19 cellular contexts compared by ENCODE assay signal in the genomic region with DNA sequence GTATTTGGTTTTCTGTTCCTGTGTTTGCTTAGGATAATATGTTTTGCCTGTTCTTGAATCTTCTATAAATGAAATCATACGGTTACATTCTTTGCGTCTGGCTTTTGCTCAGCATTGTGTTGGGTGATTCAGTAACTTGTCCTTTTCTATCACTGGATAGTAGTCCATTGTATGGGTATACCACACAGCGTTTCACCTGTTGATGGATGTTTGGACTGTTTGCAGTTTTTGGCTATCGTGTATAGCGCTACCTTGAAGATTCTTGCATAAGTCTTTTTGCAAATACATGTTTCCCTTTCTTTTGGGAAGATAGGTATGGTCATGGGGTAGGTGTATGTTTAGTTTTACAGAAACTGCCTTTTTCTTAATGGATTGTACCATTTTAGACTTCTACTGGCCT. TPM values are rescaled to one million over a fixed set of nuclear protein-coding genes. Genes with fewer than 3 reads are reported as not detected.
A peak's percentile ranks its signal among the peaks of the same experiment; 100 is the strongest.
DNase-seq lines count a peak whose midpoint lies in the region; ATAC-seq and TF ChIP-seq lines count a peak whose summit lies in the region.
"Had no signal": no experiment of that assay in that cellular context is flagged by ENCODE, and none has a peak within 500 bp of the region (broad histone marks: within the 10 kb centered on the region; RNA-seq: fewer than 3 reads in every experiment).

No MANE protein-coding gene starts in this region.

- H2AFZ ChIP-seq in DND-41 (ENCODE audit: low read depth, low read length) = no peak overlapping the region
- no peak overlapping the region for H2AFZ ChIP-seq in Loucy (ENCODE audit: low read length)

- peaks cover 92% of the 10 kb centered on the region for H3K79me2 ChIP-seq in DND-41 (ENCODE audit: insufficient read depth, low read length)
- peaks cover 74% of the 10 kb centered on the region for H3K79me2 ChIP-seq in Loucy (ENCODE audit: insufficient read depth, low read length)

- H3K4me3 ChIP-seq in DND-41 (ENCODE audit: low read depth in 1 of 2, low read length in 2 of 2) (no peak overlapping the region), Loucy (ENCODE audit: low read length, poor library complexity, severe bottlenecking) (no peak overlapping the region), H7 (ENCODE audit: insufficient read depth, low read depth, low read length) (no peak overlapping the region)
- H3K4me3 ChIP-seq: BLaER1, GM12878, HAP-1 had no signal

- DNase-seq in activated naive CD8-positive, alpha-beta T cell treated with anti-CD3 and anti-CD28 coated beads, Interleukin-2, amount 10 ng/mL, durations not matched to agents 7 days and 5 days = no peak
- no peak for DNase-seq in activated naive CD8-positive, alpha-beta T cell treated with anti-CD3 and anti-CD28 coated beads for 36 hours
- DNase-seq in DND-41 = no peak
- no peak for DNase-seq in memory B cell (ENCODE audit: low spot score in 2 of 2)
- no peak for DNase-seq in H7
- DNase-seq in NCI-H187 (lab: John Stamatoyannopoulos, UW) = no peak
- DNase-seq: CD8-positive, alpha-beta memory T cell; DMS53; GOT3; HFFc6 had no signal

- H3K9me3 Mint-ChIP-seq in activated naive CD8-positive, alpha-beta T cell treated with anti-CD3 and anti-CD28 coated beads, Interleukin-2, amount 10 ng/mL, durations not matched to agents 7 days and 5 days = peaks cover 2% of the 10 kb centered on the region
- peaks cover 3% of the 10 kb centered on the region for H3K9me3 Mint-ChIP-seq in activated naive CD8-positive, alpha-beta T cell treated with anti-CD3 and anti-CD28 coated beads for 36 hours
- no peaks in the 10 kb centered on the region for H3K9me3 Mint-ChIP-seq in memory B cell
- H3K9me3 Mint-ChIP-seq: HFFc6 had no signal

- H3K4me1 Mint-ChIP-seq in activated naive CD8-positive, alpha-beta T cell treated with anti-CD3 and anti-CD28 coated beads, Interleukin-2, amount 10 ng/mL, durations not matched to agents 7 days and 5 days = peaks cover 10% of the 10 kb centered on the region
- H3K4me1 Mint-ChIP-seq in activated naive CD8-positive, alpha-beta T cell treated with anti-CD3 and anti-CD28 coated beads for 36 hours = peaks cover 4% of the 10 kb centered on the region
- peaks cover 21% of the 10 kb centered on the region for H3K4me1 Mint-ChIP-seq in memory B cell
- H3K4me1 Mint-ChIP-seq: CD8-positive, alpha-beta memory T cell had no signal

- H3K27me3 Mint-ChIP-seq in activated naive CD8-positive, alpha-beta T cell treated with anti-CD3 and anti-CD28 coated beads, Interleukin-2, amount 10 ng/mL, durations not matched to agents 7 days and 5 days = no peaks in the 10 kb centered on the region
- H3K27me3 Mint-ChIP-seq in activated naive CD8-positive, alpha-beta T cell treated with anti-CD3 and anti-CD28 coated beads for 36 hours = peaks cover 5% of the 10 kb centered on the region
- no peaks in the 10 kb centered on the region for H3K27me3 Mint-ChIP-seq in memory B cell

- H3K27me3 ChIP-seq in DND-41 (ENCODE audit: insufficient read depth, low read length, poor library complexity) = no peaks in the 10 kb centered on the region
- H3K27me3 ChIP-seq in Loucy (ENCODE audit: insufficient read depth, low read length, poor library complexity, severe bottlenecking) = no peaks in the 10 kb centered on the region
- no peaks in the 10 kb centered on the region for H3K27me3 ChIP-seq in H7 (ENCODE audit: control insufficient read depth, insufficient read depth, low read length)
- H3K27me3 ChIP-seq: BLaER1 had no signal

- no peaks in the 10 kb centered on the region for H3F3A ChIP-seq in Loucy (ENCODE audit: low read depth)

- H3K36me3 Mint-ChIP-seq in activated naive CD8-positive, alpha-beta T cell treated with anti-CD3 and anti-CD28 coated beads, Interleukin-2, amount 10 ng/mL, durations not matched to agents 7 days and 5 days = peaks cover 28% of the 10 kb centered on the region
- H3K36me3 Mint-ChIP-seq in activated naive CD8-positive, alpha-beta T cell treated with anti-CD3 and anti-CD28 coated beads for 36 hours = peaks cover 56% of the 10 kb centered on the region
- H3K36me3 Mint-ChIP-seq in memory B cell = peaks cover 12% of the 10 kb centered on the region

- H3K9ac ChIP-seq in DND-41 (ENCODE audit: low read depth, low read length) = no peak overlapping the region
- H3K9ac ChIP-seq in Loucy (ENCODE audit: low read depth, low read length, poor library complexity, severe bottlenecking) = no peak overlapping the region
- H3K9ac ChIP-seq: BLaER1 had no signal

- H3K9me2 ChIP-seq in Loucy (replicated peaks; ENCODE audit: low read depth, low read length) = no peaks in the 10 kb centered on the region

- H3K4me2 ChIP-seq in DND-41 (ENCODE audit: insufficient read depth, low read length) = peak overlapping the region; percentile 28; the same call in 1 of the 2 replicates
- H3K4me2 ChIP-seq in Loucy (ENCODE audit: low read depth, low read length, poor library complexity, severe bottlenecking) = peak overlapping the region; percentile 40
- H3K4me2 ChIP-seq: BLaER1 had no signal

- H3K4me1 ChIP-seq in DND-41 (ENCODE audit: insufficient read depth, low read length) = peaks cover 30% of the 10 kb centered on the region
- peaks cover 9% of the 10 kb centered on the region for H3K4me1 ChIP-seq in Loucy (ENCODE audit: insufficient read depth, low read length, poor library complexity, severe bottlenecking)
- H3K4me1 ChIP-seq: HAP-1 had no signal

- H4K20me1 ChIP-seq in DND-41 (ENCODE audit: insufficient read depth, low read length) (peaks cover 77% of the 10 kb centered on the region), Loucy (ENCODE audit: insufficient read depth, low read length, poor library complexity, severe bottlenecking) (no peaks in the 10 kb centered on the region)

- H3K9me3 ChIP-seq in DND-41 (ENCODE audit: insufficient read depth, low read length, severe bottlenecking) = no peaks in the 10 kb centered on the region
- no peaks in the 10 kb centered on the region for H3K9me3 ChIP-seq in Loucy (ENCODE audit: insufficient read depth, low read depth, low read length)
- H3K9me3 ChIP-seq: BLaER1, HAP-1 had no signal

- H3K4me3 Mint-ChIP-seq in activated naive CD8-positive, alpha-beta T cell treated with anti-CD3 and anti-CD28 coated beads, Interleukin-2, amount 10 ng/mL, durations not matched to agents 7 days and 5 days = no peak overlapping the region
- no peak overlapping the region for H3K4me3 Mint-ChIP-seq in activated naive CD8-positive, alpha-beta T cell treated with anti-CD3 and anti-CD28 coated beads for 36 hours
- no peak overlapping the region for H3K4me3 Mint-ChIP-seq in memory B cell
- H3K4me3 Mint-ChIP-seq: CD8-positive, alpha-beta memory T cell; HFFc6 had no signal

- POLR2A ChIA-PET in activated naive CD8-positive, alpha-beta T cell treated with anti-CD3 and anti-CD28 coated beads, Interleukin-2, amount 10 ng/mL, durations not matched to agents 7 days and 5 days (lab: Charles Lee) = no interaction called here

- TF ChIP-seq CTCF in DND-41 (IDR thresholded peaks at IDR 0.05; ENCODE audit: borderline replicate concordance, extremely low read depth, low read length, poor library complexity, severe bottlenecking) (no peak), Loucy (conservative IDR thresholded peaks at IDR 0.05; ENCODE audit: low read length) (no peak)

- no peak for ATAC-seq in activated naive CD8-positive, alpha-beta T cell treated with anti-CD3 and anti-CD28 coated beads, Interleukin-2, amount 10 ng/mL, durations not matched to agents 7 days and 5 days (ENCODE audit: low read depth)
- ATAC-seq in DND-41 (ENCODE audit: insufficient read depth, low read depth) = no peak
- no peak for ATAC-seq in memory B cell (ENCODE audit: low read depth)
- no peak for ATAC-seq in GM19463 (IDR thresholded peaks at IDR 0.05; ENCODE audit: unreplicated experiment)
- ATAC-seq: GM12878 had no signal

- peak overlapping the region; percentile 32 for H3K27ac Mint-ChIP-seq in activated naive CD8-positive, alpha-beta T cell treated with anti-CD3 and anti-CD28 coated beads, Interleukin-2, amount 10 ng/mL, durations not matched to agents 7 days and 5 days
- no peak overlapping the region for H3K27ac Mint-ChIP-seq in activated naive CD8-positive, alpha-beta T cell treated with anti-CD3 and anti-CD28 coated beads for 36 hours
- peak overlapping the region; percentile 26 for H3K27ac Mint-ChIP-seq in memory B cell
- H3K27ac Mint-ChIP-seq: HFFc6 had no signal

- H3K36me3 ChIP-seq in DND-41 (ENCODE audit: insufficient read depth, low read length) (peaks cover 87% of the 10 kb centered on the region), Loucy (ENCODE audit: insufficient read depth, low read length) (peaks cover 22% of the 10 kb centered on the region; the same call in 1 of the 2 replicates), H7 (replicated peaks; ENCODE audit: control insufficient read depth, insufficient read depth, low read length) (peaks cover 6% of the 10 kb centered on the region)

- H3K27ac ChIP-seq in DND-41 (ENCODE audit: low read length) = peak overlapping the region; percentile 27; the same call in 1 of the 2 replicates
- H3K27ac ChIP-seq: 22Rv1, BLaER1 had no signal

RNA-seq across cellular contexts. Expression of gene MYBL2, which starts 9.5 kb away (rescaled TPM):
- 10 to 100 TPM; 72.6 to 81.1 TPM for total RNA-seq in activated naive CD8-positive, alpha-beta T cell treated with anti-CD3 and anti-CD28 coated beads, Interleukin-2, amount 10 ng/mL, durations not matched to agents 7 days and 5 days
- total RNA-seq in activated naive CD8-positive, alpha-beta T cell treated with anti-CD3 and anti-CD28 coated beads for 36 hours = 100 to 1,000 TPM; 139 to 140 TPM
- total RNA-seq in H7 (2014; rRNA removed; shearing (Covaris generic)) = 76.2 and 111 TPM in 2 replicates

RNA-seq across cellular contexts. Expression of gene GTSF1L, which starts 50.4 kb away (rescaled TPM):
- not detected for total RNA-seq in activated naive CD8-positive, alpha-beta T cell treated with anti-CD3 and anti-CD28 coated beads, Interleukin-2, amount 10 ng/mL, durations not matched to agents 7 days and 5 days
- total RNA-seq in activated naive CD8-positive, alpha-beta T cell treated with anti-CD3 and anti-CD28 coated beads for 36 hours = not detected
- total RNA-seq in H7 (2014; rRNA removed; shearing (Covaris generic)) = not detected in 2 replicates
- total RNA-seq: A673; CD8-positive, alpha-beta memory T cell; G401; HFFc6; HT1080 had no signal
